6 cellular contexts compared by ENCODE assay signal in genomic region chr1:109091196-109092193, GRCh38. TPM values are rescaled to one million over a fixed set of nuclear protein-coding genes. Genes with fewer than 3 reads are reported as not detected.
DNase-seq lines count a peak whose midpoint lies in the region; ATAC-seq lines count a peak whose summit lies in the region.

No MANE protein-coding gene starts in this region.

- H3K4me3 ChIP-seq in mesendoderm (ENCODE audit: low read length), result peak overlapping the region; percentile 71

- no peak overlapping the region for H2BK5ac ChIP-seq in mesendoderm (ENCODE audit: low read length)

- peak; percentile 44 for ATAC-seq in HG03066 (IDR thresholded peaks at IDR 0.05; ENCODE audit: low read depth, unreplicated experiment)
- peak; percentile 16 to 44 for ATAC-seq in activated naive CD4-positive, alpha-beta T cell treated with anti-CD3 and anti-CD28 coated beads, Interleukin-2, amount 50 U/mL, for 72 hours

- no peak overlapping the region for H2AK5ac ChIP-seq in mesendoderm (ENCODE audit: low read length)

- no peaks in the 10 kb centered on the region for H3K9me3 ChIP-seq in ES-I3 (ENCODE audit: control insufficient read depth, insufficient read depth, low read length)

- no peak overlapping the region for H3K23ac ChIP-seq in mesendoderm (ENCODE audit: low read length)

- H3K79me2 ChIP-seq in mesendoderm (ENCODE audit: control insufficient read depth, insufficient read depth, low read length), result peaks cover 2% of the 10 kb centered on the region

- WGBS in mesendoderm (ENCODE audit: extremely low coverage, insufficient coverage, low lambda C conversion rate), result no CpG with 5 or more reads among the region's 13 CpGs

- no peak overlapping the region for H3K27ac ChIP-seq in mesendoderm (ENCODE audit: low read depth, low read length)

- no peaks in the 10 kb centered on the region for H3K27me3 ChIP-seq in mesendoderm (ENCODE audit: insufficient read depth, low read length, poor library complexity)

- H3K9ac ChIP-seq in ES-I3 (ENCODE audit: low read depth, low read length), result peak overlapping the region; percentile 98
- H3K9ac ChIP-seq in mesendoderm (ENCODE audit: low read length), result peak overlapping the region; percentile 88

- H4K8ac ChIP-seq in mesendoderm (ENCODE audit: low read depth, low read length), result no peak overlapping the region

- DNase-seq in activated naive CD4-positive, alpha-beta T cell treated with anti-CD3 and anti-CD28 coated beads, Interleukin-2, amount 50 U/mL, for 72 hours (ENCODE audit: low spot score in 2 of 2), result no peak
- DNase-seq in mesendoderm (no peak), iPS-NIHi7 (ENCODE audit: extremely low spot score) (no peak), NCI-H146 treated with DMSO at 0.1 percent for 48 hours (lab: John Stamatoyannopoulos, UW; ENCODE audit: unreplicated experiment) (no peak)

- H2BK15ac ChIP-seq in mesendoderm (replicated peaks; ENCODE audit: low read depth), result no peak overlapping the region

- H3K4me2 ChIP-seq in mesendoderm (ENCODE audit: low read length), result peak overlapping the region; percentile 58

- peak overlapping the region; percentile 92 for H3K56ac ChIP-seq in mesendoderm (ENCODE audit: low read length)

- peak overlapping the region; percentile 96 to 97 for H3K27ac Mint-ChIP-seq in activated naive CD4-positive, alpha-beta T cell treated with anti-CD3 and anti-CD28 coated beads, Interleukin-2, amount 50 U/mL, for 72 hours

- H2BK120ac ChIP-seq in mesendoderm (ENCODE audit: low read depth, low read length), result no peak overlapping the region

- H3K36me3 ChIP-seq in ES-I3 (ENCODE audit: insufficient read depth, low read length) (no peaks in the 10 kb centered on the region), mesendoderm (ENCODE audit: control insufficient read depth, insufficient read depth, low read length) (no peaks in the 10 kb centered on the region)

- H3K36me3 Mint-ChIP-seq in activated naive CD4-positive, alpha-beta T cell treated with anti-CD3 and anti-CD28 coated beads, Interleukin-2, amount 50 U/mL, for 72 hours, result peaks cover 18 to 22% of the 10 kb centered on the region in 2 donors

- H3K9me3 Mint-ChIP-seq in activated naive CD4-positive, alpha-beta T cell treated with anti-CD3 and anti-CD28 coated beads, Interleukin-2, amount 50 U/mL, for 72 hours, result no peaks in the 10 kb centered on the region

- no peak overlapping the region for H3K18ac ChIP-seq in mesendoderm (ENCODE audit: low read length)

- H3K79me1 ChIP-seq in mesendoderm (ENCODE audit: low read length), result peaks cover 4% of the 10 kb centered on the region

- H3K4ac ChIP-seq in mesendoderm (ENCODE audit: low read depth, low read length), result peak overlapping the region; percentile 11

- no peak overlapping the region for H4K5ac ChIP-seq in mesendoderm (ENCODE audit: low read length)

- H3K4me1 ChIP-seq in ES-I3 (ENCODE audit: insufficient read depth, low read length) (no peaks in the 10 kb centered on the region), mesendoderm (ENCODE audit: control insufficient read depth, low read depth, low read length) (peaks cover 2% of the 10 kb centered on the region)

RNA-seq across cellular contexts. Expression of gene TMEM167B, which starts 0.9 kb away (rescaled TPM):
- 10 to 100 TPM; 24.0 to 54.9 TPM for total RNA-seq in activated naive CD4-positive, alpha-beta T cell treated with anti-CD3 and anti-CD28 coated beads, Interleukin-2, amount 50 U/mL, for 72 hours
- 13.3 TPM for polyA plus RNA-seq in mesendoderm (2013, experiment 1 of 2)
- polyA plus RNA-seq in mesendoderm (2013, experiment 2 of 2), result 13.2 TPM

RNA-seq across cellular contexts. Expression of gene TAF13, which starts 15.7 kb away (rescaled TPM):
- total RNA-seq in activated naive CD4-positive, alpha-beta T cell treated with anti-CD3 and anti-CD28 coated beads, Interleukin-2, amount 50 U/mL, for 72 hours, result 10 to 100 TPM; 15.4 to 49.0 TPM
- polyA plus RNA-seq in mesendoderm (2013, experiment 1 of 2), result 51.8 TPM
- 54.0 TPM for polyA plus RNA-seq in mesendoderm (2013, experiment 2 of 2)

RNA-seq across cellular contexts. Expression of gene ELAPOR1, which starts 22.4 kb away (rescaled TPM):
- 10 to 100 TPM in 1 of 2 donors, 1 to 10 TPM in 1; 5.7 to 15.0 TPM for total RNA-seq in activated naive CD4-positive, alpha-beta T cell treated with anti-CD3 and anti-CD28 coated beads, Interleukin-2, amount 50 U/mL, for 72 hours
- polyA plus RNA-seq in mesendoderm (2013, experiment 1 of 2), result 0.06 TPM
- 0.06 TPM for polyA plus RNA-seq in mesendoderm (2013, experiment 2 of 2)

RNA-seq across cellular contexts. Expression of gene WDR47, which starts 49.6 kb away (rescaled TPM):
- total RNA-seq in activated naive CD4-positive, alpha-beta T cell treated with anti-CD3 and anti-CD28 coated beads, Interleukin-2, amount 50 U/mL, for 72 hours, result 10 to 100 TPM in 1 of 2 donors, 1 to 10 TPM in 1; 7.9 to 11.5 TPM
- 2.6 TPM for polyA plus RNA-seq in mesendoderm (2013, experiment 1 of 2)
- polyA plus RNA-seq in mesendoderm (2013, experiment 2 of 2), result 2.5 TPM
